8 cellular contexts compared by ENCODE assay signal in the genomic region with DNA sequence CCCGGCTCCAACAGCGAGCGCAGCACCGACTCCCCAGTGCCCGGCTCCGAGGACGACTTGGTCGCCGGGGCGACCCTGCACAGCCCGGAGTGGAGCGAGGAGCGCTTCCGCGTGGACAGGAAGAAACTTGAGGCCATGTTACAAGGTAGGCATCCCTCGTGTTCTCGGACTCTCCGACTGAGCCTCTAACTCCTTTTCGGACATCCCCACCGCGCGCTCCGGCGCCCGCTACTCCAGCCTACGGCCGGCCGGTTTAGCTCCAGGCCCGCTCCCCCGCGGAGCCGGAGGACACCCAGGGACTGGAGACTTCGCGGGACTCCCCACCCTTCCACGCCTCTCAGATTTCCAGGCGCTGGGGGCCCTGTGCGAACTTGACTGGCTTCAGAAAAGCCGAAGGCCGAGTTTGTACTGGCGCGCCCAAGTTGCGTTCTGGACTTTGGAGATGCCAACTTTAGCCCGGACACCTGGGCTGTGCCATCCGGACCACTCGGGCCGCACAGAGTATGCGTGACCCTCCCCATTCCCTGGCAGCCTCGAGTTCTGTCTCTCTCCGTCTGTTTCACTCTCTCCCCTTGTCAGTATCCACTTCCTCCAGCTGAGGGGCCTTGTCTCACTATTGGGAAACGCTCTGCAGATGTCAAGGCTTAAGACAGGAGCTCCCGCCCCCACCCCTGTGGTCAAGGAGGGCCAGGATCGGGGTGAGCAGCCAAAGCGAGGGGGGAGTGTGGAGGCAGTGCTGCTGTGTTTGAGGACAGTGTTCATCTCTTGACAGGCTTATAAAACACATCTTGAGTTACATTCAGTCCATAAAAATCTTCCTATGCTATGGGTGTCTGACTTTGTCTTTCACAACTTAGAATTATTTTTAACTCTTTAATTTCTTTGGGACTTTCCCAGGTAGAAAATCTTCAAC.
A peak's percentile ranks its signal among the peaks of the same experiment; 100 is the strongest.
DNase-seq lines count a peak whose midpoint lies in the region; TF ChIP-seq lines count a peak whose summit lies in the region.

No MANE protein-coding gene starts in this region.

- H3K4me3 ChIP-seq in iPS-18c (ENCODE audit: insufficient read depth, low read depth, low read length) (peak overlapping the region; percentile 73), retinal pigment epithelial cell (ENCODE audit: low read length) (peak overlapping the region; percentile 73)

- DNase-seq in activated CD4-positive, alpha-beta T cell treated with anti-CD3 and anti-CD28 coated beads, Interleukin-2, amount 50 U/mL, for 48 hours, result peak; percentile 4 to 5
- DNase-seq in activated CD4-positive, alpha-beta T cell treated with anti-CD3 and anti-CD28 coated beads, Interleukin-2, amount 50 U/mL, for 1 hour, result no peak
- peak; percentile 5 to 52 for DNase-seq in NCI-H524 (lab: John Stamatoyannopoulos, UW)
- peak; percentile 22 for DNase-seq in brain pericyte (ENCODE audit: low read depth, low spot score)
- DNase-seq in retinal pigment epithelial cell (ENCODE audit: low read depth), result no peak
- DNase-seq in NCI-H774 (lab: John Stamatoyannopoulos, UW), result no peak
- no peak for DNase-seq in NCI-H446 (lab: John Stamatoyannopoulos, UW)

- no peak for TF ChIP-seq CTCF in retinal pigment epithelial cell (conservative IDR thresholded peaks at IDR 0.05; ENCODE audit: low read depth, low read length)

- no peaks in the 10 kb centered on the region for H3K9me3 ChIP-seq in iPS-18c (ENCODE audit: control insufficient read depth, insufficient read depth, low read length)

Comparison
In these comparisons a context has a peak if more than half of its experiments do, and no peak if none do; other contexts are left out.
1. DNase-seq: peak in activated CD4-positive, alpha-beta T cell treated with anti-CD3 and anti-CD28 coated beads, Interleukin-2, amount 50 U/mL, for 48 hours (2 of 2), NCI-H524 (2 of 2) and brain pericyte (single experiment); none in activated CD4-positive, alpha-beta T cell treated with anti-CD3 and anti-CD28 coated beads, Interleukin-2, amount 50 U/mL, for 1 hour (single experiment), retinal pigment epithelial cell (single experiment), NCI-H774 (single experiment) and NCI-H446 (0 of 2).